13 cellular contexts compared by ENCODE assay signal in genomic region chr10:71697938-71698709, GRCh38. TPM values are rescaled to one million over a fixed set of nuclear protein-coding genes. Genes with fewer than 3 reads are reported as not detected.
DNase-seq lines count a peak whose midpoint lies in the region; ATAC-seq and TF ChIP-seq lines count a peak whose summit lies in the region.
"Had no signal": no experiment of that assay in that cellular context is flagged by ENCODE, and none has a peak within 500 bp of the region (broad histone marks: within the 10 kb centered on the region; RNA-seq: fewer than 3 reads in every experiment).

No MANE protein-coding gene starts in this region.

- CTCF ChIA-PET in activated CD4-positive, alpha-beta memory T cell treated with anti-CD3 and anti-CD28 coated beads for 36 hours (lab: Charles Lee), result interaction anchor here (0.7 to 7.1 kb wide), 27 partner anchors 8 to 383 kb away, joined by 3 to 131 read pairs (median 6); partner anchors contain the start of genes SLC29A3 and VSIR

- H3K4me1 ChIP-seq in left ventricle myocardium inferior (peaks cover 59% of the 10 kb centered on the region), lower lobe of right lung (peaks cover 41% of the 10 kb centered on the region), aorta (ENCODE audit: control insufficient read depth in 1 of 2, insufficient read depth in 2 of 2, low read length in 2 of 2) (no peaks in the 10 kb centered on the region)
- H3K4me1 ChIP-seq: colonic mucosa had no signal

- H3K27me3 ChIP-seq in left ventricle myocardium inferior (ENCODE audit: low read depth), result no peaks in the 10 kb centered on the region
- no peaks in the 10 kb centered on the region for H3K27me3 ChIP-seq in lower lobe of right lung (ENCODE audit: low read depth)
- H3K27me3 ChIP-seq in aorta (ENCODE audit: control insufficient read depth in 1 of 2, insufficient read depth in 2 of 2, low read length in 1 of 2), result no peaks in the 10 kb centered on the region
- H3K27me3 ChIP-seq: colonic mucosa, SJSA1, spleen had no signal

- H3K27ac Mint-ChIP-seq in activated CD4-positive, alpha-beta memory T cell treated with anti-CD3 and anti-CD28 coated beads for 36 hours, result no peak overlapping the region
- peak overlapping the region; percentile 81 for H3K27ac Mint-ChIP-seq in activated naive CD8-positive, alpha-beta T cell treated with anti-CD3 and anti-CD28 coated beads, Interleukin-2, amount 50 U/mL, for 24 hours

- no peaks in the 10 kb centered on the region for H3K9me3 ChIP-seq in left ventricle myocardium inferior (replicated peaks)
- H3K9me3 ChIP-seq in lower lobe of right lung, result no peaks in the 10 kb centered on the region
- H3K9me3 ChIP-seq in aorta (ENCODE audit: control insufficient read depth, low read length), result no peaks in the 10 kb centered on the region
- H3K9me3 ChIP-seq: colonic mucosa, SJSA1, spleen had no signal

- POLR2A ChIA-PET in activated CD4-positive, alpha-beta memory T cell treated with anti-CD3 and anti-CD28 coated beads for 36 hours (lab: Charles Lee), result interaction anchor here (0.8 to 1.0 kb wide), 2 partner anchors 15 to 37 kb away, joined by 3 read pairs; no protein-coding TSS in a partner anchor

- TF ChIP-seq CTCF in left ventricle myocardium inferior (IDR thresholded peaks at IDR 0.05; ENCODE audit: borderline replicate concordance) (no peak), lower lobe of right lung (IDR thresholded peaks at IDR 0.05) (no peak)

- H3K4me3 ChIP-seq in left ventricle myocardium inferior (no peak overlapping the region), lower lobe of right lung (no peak overlapping the region), aorta (ENCODE audit: low read length in 2 of 2) (no peak overlapping the region)
- H3K4me3 ChIP-seq: colonic mucosa, SJSA1, spleen had no signal

- H3K4me3 Mint-ChIP-seq in activated CD4-positive, alpha-beta memory T cell treated with anti-CD3 and anti-CD28 coated beads for 36 hours, result no peak overlapping the region
- peak overlapping the region; percentile 46 for H3K4me3 Mint-ChIP-seq in activated naive CD8-positive, alpha-beta T cell treated with anti-CD3 and anti-CD28 coated beads, Interleukin-2, amount 50 U/mL, for 24 hours

- DNase-seq in GM19238 (ENCODE audit: insufficient read length, low spot score) (peak; percentile 53), left ventricle myocardium inferior (no peak), lower lobe of right lung (no peak), aorta (no peak)
- peak; percentile 78 for DNase-seq in activated CD4-positive, alpha-beta memory T cell treated with anti-CD3 and anti-CD28 coated beads for 36 hours
- peak; percentile 78 for DNase-seq in activated naive CD8-positive, alpha-beta T cell treated with anti-CD3 and anti-CD28 coated beads, Interleukin-2, amount 50 U/mL, for 24 hours
- DNase-seq in stimulated activated CD8-positive, alpha-beta memory T cell treated with anti-CD3 and anti-CD28 coated beads, Interleukin-4, amount 100 ng/mL, for 24 hours (ENCODE audit: low read depth), result peak; percentile 61
- DNase-seq: colonic mucosa, NCI-H1092 treated with DMSO at 0.1 percent for 48 hours, spleen had no signal

- H3K27ac ChIP-seq in left ventricle myocardium inferior (replicated peaks) (no peak overlapping the region), lower lobe of right lung (no peak overlapping the region), aorta (ENCODE audit: low read depth in 1 of 2, low read length in 2 of 2) (no peak overlapping the region)
- H3K27ac ChIP-seq: colonic mucosa, SJSA1 had no signal

- H3K4me1 Mint-ChIP-seq in activated CD4-positive, alpha-beta memory T cell treated with anti-CD3 and anti-CD28 coated beads for 36 hours (ENCODE audit: low read depth), result peaks cover 41% of the 10 kb centered on the region
- H3K4me1 Mint-ChIP-seq in activated naive CD8-positive, alpha-beta T cell treated with anti-CD3 and anti-CD28 coated beads, Interleukin-2, amount 50 U/mL, for 24 hours, result peaks cover 58% of the 10 kb centered on the region

- no peaks in the 10 kb centered on the region for H3K36me3 Mint-ChIP-seq in activated CD4-positive, alpha-beta memory T cell treated with anti-CD3 and anti-CD28 coated beads for 36 hours
- no peaks in the 10 kb centered on the region for H3K36me3 Mint-ChIP-seq in activated naive CD8-positive, alpha-beta T cell treated with anti-CD3 and anti-CD28 coated beads, Interleukin-2, amount 50 U/mL, for 24 hours (ENCODE audit: low read depth)

- H3K9me3 Mint-ChIP-seq in activated CD4-positive, alpha-beta memory T cell treated with anti-CD3 and anti-CD28 coated beads for 36 hours, result no peaks in the 10 kb centered on the region
- H3K9me3 Mint-ChIP-seq in activated naive CD8-positive, alpha-beta T cell treated with anti-CD3 and anti-CD28 coated beads, Interleukin-2, amount 50 U/mL, for 24 hours, result no peaks in the 10 kb centered on the region

- intact Hi-C loops in activated CD4-positive, alpha-beta memory T cell treated with anti-CD3 and anti-CD28 coated beads for 36 hours (cut with micrococcal nuclease), result loop anchor here (2.0 to 5.0 kb wide), 5 partner anchors 15 to 313 kb away; partner anchors contain the start of gene VSIR
- intact Hi-C loops in left ventricle myocardium inferior (cut with micrococcal nuclease), result no loop called here
- intact Hi-C loops in lower lobe of right lung (cut with DNase I), result no loop called here
- intact Hi-C loops in aorta (cut with DNase I), result no loop called here

- ATAC-seq in activated naive CD8-positive, alpha-beta T cell treated with anti-CD3 and anti-CD28 coated beads, Interleukin-2, amount 50 U/mL, for 24 hours, result peak; percentile 71
- no peak for ATAC-seq in lower lobe of right lung
- ATAC-seq in HG03378 (IDR thresholded peaks at IDR 0.05; ENCODE audit: unreplicated experiment), result no peak
- ATAC-seq in aorta (ENCODE audit: low FRiP score), result no peak

- no peaks in the 10 kb centered on the region for H3K27me3 Mint-ChIP-seq in activated CD4-positive, alpha-beta memory T cell treated with anti-CD3 and anti-CD28 coated beads for 36 hours
- H3K27me3 Mint-ChIP-seq in activated naive CD8-positive, alpha-beta T cell treated with anti-CD3 and anti-CD28 coated beads, Interleukin-2, amount 50 U/mL, for 24 hours, result peaks cover 2% of the 10 kb centered on the region

- WGBS in aorta, 2 donors, result 71 to 74% methylated on average over 7 of the region's 7 CpGs

- H3K36me3 ChIP-seq in left ventricle myocardium inferior (no peaks in the 10 kb centered on the region), lower lobe of right lung (no peaks in the 10 kb centered on the region), aorta (ENCODE audit: control insufficient read depth in 1 of 2, insufficient read depth in 2 of 2, low read length in 1 of 2) (no peaks in the 10 kb centered on the region)
- H3K36me3 ChIP-seq: colonic mucosa, SJSA1, spleen had no signal

RNA-seq across cellular contexts. Expression of gene C10orf105, which starts 21.5 kb away (rescaled TPM):
- under 1 TPM; 0.63 to 0.76 TPM for total RNA-seq in activated CD4-positive, alpha-beta memory T cell treated with anti-CD3 and anti-CD28 coated beads for 36 hours
- total RNA-seq in left ventricle myocardium inferior (0.05 TPM), lower lobe of right lung (0.32 TPM), aorta (under 1 TPM; 0.36 to 0.42 TPM)
- not detected for polyA plus RNA-seq in aorta
- total RNA-seq: kidney epithelial cell, SJSA1 had no signal

Comparison
In these comparisons a context has a peak if more than half of its experiments do, and no peak if none do; other contexts are left out.
1. DNase-seq: peak in GM19238 (single experiment), activated CD4-positive, alpha-beta memory T cell treated with anti-CD3 and anti-CD28 coated beads for 36 hours (single experiment), activated naive CD8-positive, alpha-beta T cell treated with anti-CD3 and anti-CD28 coated beads, Interleukin-2, amount 50 U/mL, for 24 hours (single experiment) and stimulated activated CD8-positive, alpha-beta memory T cell treated with anti-CD3 and anti-CD28 coated beads, Interleukin-4, amount 100 ng/mL, for 24 hours (single experiment); none in left ventricle myocardium inferior (single experiment), lower lobe of right lung (single experiment) and aorta (0 of 2).